24 cellular contexts compared by ENCODE assay signal in genomic region chr4:8101796-8102355, GRCh38. TPM values are rescaled to one million over a fixed set of nuclear protein-coding genes. Genes with fewer than 3 reads are reported as not detected.
DNase-seq lines count a peak whose midpoint lies in the region; ATAC-seq and TF ChIP-seq lines count a peak whose summit lies in the region.
"Had no signal": no experiment of that assay in that cellular context is flagged by ENCODE, and none has a peak within 500 bp of the region (broad histone marks: within the 10 kb centered on the region; RNA-seq: fewer than 3 reads in every experiment).

No MANE protein-coding gene starts in this region.

- WGBS in right cardiac atrium: 88% methylated on average over 8 of the region's 8 CpGs
- 91% methylated on average over 8 of the region's 8 CpGs for WGBS in hepatocyte (ENCODE audit: low lambda C conversion rate, missing lambda C conversion rate)

- H3K4me1 ChIP-seq in right cardiac atrium (ENCODE audit: control insufficient read depth, insufficient read depth, low read length): no peaks in the 10 kb centered on the region
- H3K4me1 ChIP-seq in hepatocyte (ENCODE audit: insufficient read depth): no peaks in the 10 kb centered on the region
- peaks cover 61 to 98% (median 63%) of the 10 kb centered on the region in 3 donors for H3K4me1 ChIP-seq in skeletal muscle tissue (ENCODE audit: control insufficient read depth in 3 of 3, insufficient read depth in 3 of 3, low read length in 3 of 3)

- no peak overlapping the region for H3K4me3 ChIP-seq in right cardiac atrium (ENCODE audit: low read length)
- H3K4me3 ChIP-seq in hepatocyte: no peak overlapping the region
- H3K4me3 ChIP-seq in skeletal muscle tissue (ENCODE audit: low read length in 3 of 3): peak overlapping the region in 1 of 3 donors; percentile 7
- H3K4me3 ChIP-seq: BLaER1, GM23248, MG63, PC-9, SJCRH30 had no signal

- no peak for TF ChIP-seq CTCF in hepatocyte (IDR thresholded peaks at IDR 0.05; ENCODE audit: poor library complexity)

- no peaks in the 10 kb centered on the region for H4K20me1 ChIP-seq in hepatocyte (ENCODE audit: insufficient read depth, poor library complexity, severe bottlenecking)
- H4K20me1 ChIP-seq: BLaER1 had no signal

- H3K9me2 ChIP-seq in hepatocyte (replicated peaks; ENCODE audit: insufficient read depth): no peaks in the 10 kb centered on the region

- no peaks in the 10 kb centered on the region for H3K9me3 ChIP-seq in right cardiac atrium (ENCODE audit: control insufficient read depth, low read length)
- no peaks in the 10 kb centered on the region for H3K9me3 ChIP-seq in hepatocyte (ENCODE audit: low read depth)
- H3K9me3 ChIP-seq in skeletal muscle tissue (ENCODE audit: control insufficient read depth in 3 of 3, low read length in 3 of 3): no peaks in the 10 kb centered on the region
- H3K9me3 ChIP-seq: BLaER1, MG63, SJCRH30 had no signal

- intact Hi-C loops in right cardiac atrium (cut with DNase I): no loop called here
- intact Hi-C loops in Right ventricle myocardium superior (cut with DNase I): no loop called here

- no peaks in the 10 kb centered on the region for H3K36me3 ChIP-seq in hepatocyte (replicated peaks; ENCODE audit: insufficient read depth, low read depth)
- H3K36me3 ChIP-seq in skeletal muscle tissue (ENCODE audit: control insufficient read depth in 3 of 3, insufficient read depth in 3 of 3, low read length in 3 of 3): peaks cover 36 to 48% (median 46%) of the 10 kb centered on the region in 3 donors
- H3K36me3 ChIP-seq: BLaER1, MG63, SJCRH30 had no signal

- no peak overlapping the region for H3K4me2 ChIP-seq in hepatocyte
- H3K4me2 ChIP-seq: BLaER1, PC-9 had no signal

- H3K27ac ChIP-seq in right cardiac atrium (ENCODE audit: low read length) (no peak overlapping the region), hepatocyte (peak overlapping the region; percentile 31), skeletal muscle tissue (ENCODE audit: low read depth, low read length) (peak overlapping the region; percentile 69)
- H3K27ac ChIP-seq: BLaER1, GM23248, PC-9, SJCRH30 had no signal

- peak in 2 of 3 donors; percentile 5 to 18 for DNase-seq in right cardiac atrium
- DNase-seq in Right ventricle myocardium superior: no peak
- no peak for DNase-seq in hepatocyte (ENCODE audit: low spot score)
- DNase-seq in activated CD4-positive, alpha-beta T cell treated with anti-CD3 and anti-CD28 coated beads for 48 hours: no peak
- no peak for DNase-seq in activated effector memory CD4-positive, alpha-beta T cell treated with Interleukin-2 at 50 U/mL for 16 hours
- DNase-seq: CD4-positive, CD25-positive, alpha-beta regulatory T cell; H9; HFFc6; KBM-7; MG63; NCI-H1417; NCI-H1694 treated with DMSO at 0.1 percent for 48 hours; NCI-H2081; NCI-H2227 treated with DMSO at 0.1 percent for 48 hours; NCI-H526 treated with DMSO at 0.1 percent for 48 hours; PC-9; RPMI8226 had no signal

- no peaks in the 10 kb centered on the region for H3K79me2 ChIP-seq in hepatocyte

- ATAC-seq in right cardiac atrium (no peak), Right ventricle myocardium superior (ENCODE audit: poor library complexity) (no peak), HG03045 (IDR thresholded peaks at IDR 0.05; ENCODE audit: unreplicated experiment) (no peak)
- ATAC-seq: SK-N-SH treated with all-trans-retinoic acid at 6 μM for 48 hours had no signal

- peak overlapping the region in 2 of 3 donors; percentile 52 to 76 for H3K9ac ChIP-seq in skeletal muscle tissue (ENCODE audit: low read depth in 1 of 3, low read length in 3 of 3)
- H3K9ac ChIP-seq: BLaER1, GM23248 had no signal

- H3K27me3 ChIP-seq in right cardiac atrium (ENCODE audit: control insufficient read depth, insufficient read depth) (no peaks in the 10 kb centered on the region), hepatocyte (no peaks in the 10 kb centered on the region), skeletal muscle tissue (ENCODE audit: control insufficient read depth in 3 of 3, insufficient read depth in 3 of 3, low read length in 3 of 3) (no peaks in the 10 kb centered on the region)
- H3K27me3 ChIP-seq: MG63, SJCRH30 had no signal

- no peak overlapping the region for H2AFZ ChIP-seq in hepatocyte
- H2AFZ ChIP-seq: GM23248, PC-9 had no signal

RNA-seq across cellular contexts. Expression of gene ABLIM2, which starts 56.7 kb away (rescaled TPM):
- total RNA-seq in right cardiac atrium (10 to 100 TPM in 2 of 4 donors, 1 to 10 TPM in 2; 6.2 to 17.4 (median 9.6) TPM), Right ventricle myocardium superior (26.8 TPM), hepatocyte (0.68 and 1.7 TPM in 2 replicates), skeletal muscle tissue (7.3 TPM)
- polyA plus RNA-seq in right cardiac atrium (4.2 TPM), hepatocyte (2.0 and 3.3 TPM in 2 replicates)
- total RNA-seq: GM23248 had no signal
- polyA plus RNA-seq: AG04450, GM23248 had no signal

Comparison
In these comparisons a context has a peak if more than half of its experiments do, and no peak if none do; other contexts are left out.
1. DNase-seq: peak in right cardiac atrium (2 of 3); none in Right ventricle myocardium superior (single experiment), hepatocyte (single experiment), activated CD4-positive, alpha-beta T cell treated with anti-CD3 and anti-CD28 coated beads for 48 hours (single experiment) and activated effector memory CD4-positive, alpha-beta T cell treated with Interleukin-2 at 50 U/mL for 16 hours (single experiment).